ENCODE assay signal across 23 cellular contexts in genomic region chr3:136631424-136631823, GRCh38.
"Had no signal": no experiment of that assay in that cellular context is flagged by ENCODE, and none has a peak within 500 bp of the region (broad histone marks: within the 10 kb centered on the region; RNA-seq: fewer than 3 reads in every experiment).

No MANE protein-coding gene starts in this region.

- H3K4me3 ChIP-seq: ascending aorta, gastrocnemius medialis, left ventricle myocardium inferior, ovary, upper lobe of right lung had no signal

- H3K36me3 ChIP-seq: ascending aorta, gastrocnemius medialis, left ventricle myocardium inferior, ovary, upper lobe of right lung had no signal

- H3K4me3 Mint-ChIP-seq: activated CD4-positive, alpha-beta memory T cell treated with anti-CD3 and anti-CD28 coated beads, Interleukin-2, amount 10 ng/mL, durations not matched to agents 7 days and 5 days; activated CD4-positive, alpha-beta T cell treated with anti-CD3 and anti-CD28 coated beads, Interleukin-2, amount 10 ng/mL, durations not matched to agents 24 days and 14 days; nephron; T-helper 1 cell treated with Interleukin-12 subunit alpha and Interleukin-12 subunit beta and Interleukin-4 antibody, amounts not matched to agents 30 μg/mL and 1 μg/mL, for 36 hours had no signal

- ATAC-seq: activated CD4-positive, CD25-positive, alpha-beta regulatory T cell treated with anti-CD3 and anti-CD28 coated beads, Interleukin-2, amount 50 U/mL, for 24 hours; esophagus mucosa; gastrocnemius medialis; right cardiac atrium; stimulated activated naive CD8-positive, alpha-beta T cell treated with anti-CD3 and anti-CD28 coated beads, Interleukin-15, Interleukin-2, amounts not matched to agents 100 U/mL and 50 U/mL, for 24 hours; upper lobe of right lung had no signal

- H3K27ac Mint-ChIP-seq: activated CD4-positive, alpha-beta memory T cell treated with anti-CD3 and anti-CD28 coated beads, Interleukin-2, amount 10 ng/mL, durations not matched to agents 7 days and 5 days; activated CD4-positive, alpha-beta T cell treated with anti-CD3 and anti-CD28 coated beads, Interleukin-2, amount 10 ng/mL, durations not matched to agents 24 days and 14 days; nephron; T-helper 1 cell treated with Interleukin-12 subunit alpha and Interleukin-12 subunit beta and Interleukin-4 antibody, amounts not matched to agents 30 μg/mL and 1 μg/mL, for 36 hours had no signal

- H3K27me3 ChIP-seq: ascending aorta, gastrocnemius medialis, neutrophil, ovary, upper lobe of right lung had no signal

- H3K9me3 ChIP-seq: ascending aorta, gastrocnemius medialis, left ventricle myocardium inferior, neutrophil, ovary, upper lobe of right lung had no signal

- DNase-seq: activated CD4-positive, alpha-beta memory T cell treated with anti-CD3 and anti-CD28 coated beads, Interleukin-2, amount 10 ng/mL, durations not matched to agents 7 days and 5 days; activated CD4-positive, alpha-beta T cell treated with anti-CD3 and anti-CD28 coated beads, Interleukin-2, amount 10 ng/mL, durations not matched to agents 24 days and 14 days; activated gamma-delta T cell; activated naive CD4-positive, alpha-beta T cell treated with anti-CD3 and anti-CD28 coated beads, Interleukin-2, amount 50 U/mL, for 16 hours; activated T-cell treated with anti-CD3 and anti-CD28 coated beads for 4 hours; central memory CD4-positive, alpha-beta T cell; effector memory CD4-positive, alpha-beta T cell; gastrocnemius medialis; hippocampal formation; kidney glomerular epithelial cell; left ventricle myocardium inferior; ovary; right cardiac atrium; stimulated activated CD4-positive, alpha-beta T cell treated with anti-CD3 and anti-CD28 coated beads, Interleukin-12 subunit alpha, Interleukin-12 subunit beta, amount 100 ng/mL, for 4 hours; stimulated activated CD4-positive, alpha-beta T cell treated with anti-CD3 and anti-CD28 coated beads, Interleukin-4, amount 100 ng/mL, for 4 hours; stimulated activated naive CD8-positive, alpha-beta T cell treated with anti-CD3 and anti-CD28 coated beads, Interleukin-15, Interleukin-2, amounts not matched to agents 100 U/mL and 50 U/mL, for 24 hours; upper lobe of right lung had no signal

- H3K27ac ChIP-seq: ascending aorta, gastrocnemius medialis, left ventricle myocardium inferior, neutrophil, ovary, upper lobe of right lung had no signal

- H3K27me3 Mint-ChIP-seq: activated CD4-positive, alpha-beta memory T cell treated with anti-CD3 and anti-CD28 coated beads, Interleukin-2, amount 10 ng/mL, durations not matched to agents 7 days and 5 days; activated CD4-positive, alpha-beta T cell treated with anti-CD3 and anti-CD28 coated beads, Interleukin-2, amount 10 ng/mL, durations not matched to agents 24 days and 14 days had no signal
